In genomic region chr1:41322835-41323234, GRCh38 we compare ENCODE assay signal across 9 cellular contexts. TPM values are rescaled to one million over a fixed set of nuclear protein-coding genes. Genes with fewer than 3 reads are reported as not detected.
DNase-seq lines count a peak whose midpoint lies in the region; ATAC-seq and TF ChIP-seq lines count a peak whose summit lies in the region.
"Had no signal": no experiment of that assay in that cellular context is flagged by ENCODE, and none has a peak within 500 bp of the region (broad histone marks: within the 10 kb centered on the region; RNA-seq: fewer than 3 reads in every experiment).

No MANE protein-coding gene starts in this region.

- no peaks in the 10 kb centered on the region for H3K9me3 ChIP-seq in endodermal cell (ENCODE audit: control insufficient read depth, low read length)
- H3K9me3 ChIP-seq: pancreas had no signal

- H3K27ac ChIP-seq in endodermal cell (ENCODE audit: low read depth, low read length), result no peak overlapping the region
- H3K27ac ChIP-seq: pancreas had no signal

- H3K27me3 ChIP-seq in endodermal cell (ENCODE audit: control insufficient read depth, insufficient read depth, low read length, poor library complexity, severe bottlenecking), result no peaks in the 10 kb centered on the region
- H3K27me3 ChIP-seq: pancreas had no signal

- H3K9me3 Mint-ChIP-seq in endodermal cell, result no peaks in the 10 kb centered on the region

- peaks cover 3% of the 10 kb centered on the region for H3K27me3 Mint-ChIP-seq in endodermal cell (ENCODE audit: insufficient read depth)

- no peak overlapping the region for H3K27ac Mint-ChIP-seq in endodermal cell

- in situ Hi-C loops in G401 (cut with HindIII; ENCODE audit: low sequenced_read_pairs), result no loop called here
- in situ Hi-C loops in KBM-7 (cut with MboI; ENCODE audit: low pct_unique_long_range_greater_than_20kb, low sequenced_read_pairs), result loop anchor here (10.0 kb wide), 1 partner anchor 92 kb away; no protein-coding TSS in a partner anchor

- H3K4me1 Mint-ChIP-seq in endodermal cell, result peaks cover 7% of the 10 kb centered on the region

- no peak overlapping the region for H3K4me3 Mint-ChIP-seq in endodermal cell

- H3K4me1 ChIP-seq in endodermal cell (ENCODE audit: control insufficient read depth, insufficient read depth, low read length), result no peaks in the 10 kb centered on the region

- no peaks in the 10 kb centered on the region for H3K36me3 ChIP-seq in endodermal cell (ENCODE audit: control insufficient read depth, insufficient read depth, low read length)
- H3K36me3 ChIP-seq: pancreas had no signal

- ATAC-seq in GM21423 (IDR thresholded peaks at IDR 0.05; ENCODE audit: unreplicated experiment), result no peak

- H3K4me3 ChIP-seq in endodermal cell (ENCODE audit: low read length), result no peak overlapping the region
- H3K4me3 ChIP-seq: pancreas had no signal

- 40 to 53% methylated on average over 1 to 7 of the region's 7 CpGs for WGBS in endodermal cell (ENCODE audit: insufficient coverage in 1 of 2, insufficient read length in 1 of 2), 2 experiments

- DNase-seq in G401 (ENCODE audit: low spot score), result peak; percentile 33
- peak; percentile 74 for DNase-seq in KBM-7
- DNase-seq in SW 1271 (lab: John Stamatoyannopoulos, UW), result peak; percentile 6 to 21
- DNase-seq in endodermal cell, result peak; percentile 93
- DNase-seq in myocyte (ENCODE audit: low read depth), result peak; percentile 87
- DNase-seq in mesenteric fat pad (ENCODE audit: low spot score), result no peak
- DNase-seq: pancreas had no signal

- H3K36me3 Mint-ChIP-seq in endodermal cell (ENCODE audit: low read depth), result no peaks in the 10 kb centered on the region

- no peak overlapping the region for H3K9ac ChIP-seq in endodermal cell (ENCODE audit: extremely low read depth, low read length, poor library complexity, severe bottlenecking)

- TF ChIP-seq CTCF in endodermal cell (conservative IDR thresholded peaks at IDR 0.05), result peak; percentile 91

RNA-seq across cellular contexts. Expression of gene FOXO6, which starts 38.4 kb away (rescaled TPM):
- 0.51 and 1.5 TPM in 2 replicates for total RNA-seq in G401 (2014; rRNA removed; shearing (Covaris generic))
- total RNA-seq in endodermal cell (1 to 10 TPM; 1.7 to 1.8 TPM), myocyte (16.0 and 28.9 TPM in 2 replicates), mesenteric fat pad (not detected)
- polyA plus RNA-seq in endodermal cell (2013, experiment 1 of 2), result 2.9 TPM
- 2.8 TPM for polyA plus RNA-seq in endodermal cell (2013, experiment 2 of 2)
- polyA plus RNA-seq in myocyte (2012), result 11.4 TPM
- total RNA-seq: T-helper 1 cell treated with Interleukin-12 subunit alpha and Interleukin-12 subunit beta and Interleukin-4 antibody, amounts not matched to agents 30 ng/mL and 1 ng/mL, for 36 hours had no signal
